In the genomic region with DNA sequence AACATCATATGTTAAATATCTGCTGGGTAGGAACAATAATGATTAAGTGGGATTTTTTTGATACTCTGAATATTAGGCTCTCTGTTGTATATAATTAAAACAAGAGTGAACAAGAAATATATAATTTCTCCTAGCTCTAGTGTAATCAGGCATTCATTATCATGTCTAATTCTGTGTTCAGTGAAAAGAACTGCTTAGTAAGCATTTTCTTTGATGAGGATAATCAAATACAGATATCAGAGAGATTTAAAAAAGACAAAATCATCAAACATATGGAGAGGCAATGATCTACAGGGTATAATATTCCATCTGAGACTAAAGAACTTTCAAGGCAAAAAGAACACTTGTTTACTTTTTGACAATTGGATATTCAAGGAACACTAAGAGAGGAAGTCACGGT, we compare ENCODE assay signal across 20 cellular contexts.
DNase-seq lines count a peak whose midpoint lies in the region; FAIRE-seq and TF ChIP-seq lines count a peak whose summit lies in the region.
"Had no signal": no experiment of that assay in that cellular context is flagged by ENCODE, and none has a peak within 500 bp of the region (broad histone marks: within the 10 kb centered on the region; RNA-seq: fewer than 3 reads in every experiment).

No MANE protein-coding gene starts in this region.

- no peak overlapping the region for H4K8ac ChIP-seq in H1 (ENCODE audit: extremely low read depth, insufficient read depth, low read length)

- H2BK15ac ChIP-seq in H1 (ENCODE audit: low read length), result no peak overlapping the region

- no peak overlapping the region for H2BK5ac ChIP-seq in H1 (ENCODE audit: low read depth, low read length)

- no peak overlapping the region for H2AK5ac ChIP-seq in H1 (ENCODE audit: low read depth, low read length)

- TF ChIP-seq CTCF in MCF 10A (IDR thresholded peaks at IDR 0.05; ENCODE audit: unreplicated experiment) (no peak), breast epithelium (IDR thresholded peaks at IDR 0.05) (no peak), H1 (IDR thresholded peaks at IDR 0.05; ENCODE audit: control extremely low read depth in 1 of 3, insufficient read depth in 1 of 3, low read depth in 1 of 3, low read length in 3 of 3) (no peak)

- BruUV-seq in MCF 10A (replicated peaks; lab: Mats Ljungman, UMichigan), result no TSS peak

- H3K4me3 Mint-ChIP-seq in MCF 10A (ENCODE audit: unreplicated experiment), result no peak overlapping the region
- H3K4me3 Mint-ChIP-seq: CD4-positive, alpha-beta memory T cell had no signal

- H3K9me3 Mint-ChIP-seq in MCF 10A (ENCODE audit: unreplicated experiment), result no peaks in the 10 kb centered on the region

- H3K4me1 Mint-ChIP-seq in MCF 10A (ENCODE audit: insufficient read depth, unreplicated experiment), result peaks cover 17% of the 10 kb centered on the region
- H3K4me1 Mint-ChIP-seq: CD4-positive, alpha-beta memory T cell had no signal

- no peak overlapping the region for H3K56ac ChIP-seq in H1 (replicated peaks; ENCODE audit: insufficient read length, low read depth, low read length)

- WGBS in H1 (ENCODE audit: extremely low coverage in 1 of 2, insufficient coverage in 1 of 2, insufficient read length in 1 of 2, insufficient replicate concordance in 2 of 2, low coverage in 1 of 2, low lambda C conversion rate in 2 of 2, missing lambda C conversion rate in 1 of 2), 2 experiments, result 93% methylated on average over 1 of the region's 1 CpG; no CpG with 5 or more reads in 1 of the 2 experiments

- H3K27me3 ChIP-seq in breast epithelium (no peaks in the 10 kb centered on the region), H1 (replicated peaks in 1 of 4; ENCODE audit: control insufficient read depth in 3 of 4, extremely low read depth in 1 of 4, insufficient read depth in 3 of 4, low read length in 3 of 4) (no peaks in the 10 kb centered on the region)

- H3K9ac ChIP-seq in SK-N-MC (ENCODE audit: insufficient read length), result no peak overlapping the region
- H3K9ac ChIP-seq in H1 (replicated peaks in 1 of 4; ENCODE audit: extremely low read depth in 1 of 4, low read depth in 3 of 4, low read length in 3 of 4), result no peak overlapping the region

- H3K23ac ChIP-seq in H1 (ENCODE audit: insufficient read length), result no peak overlapping the region

- no peak overlapping the region for H3K4me3 ChIP-seq in breast epithelium
- H3K4me3 ChIP-seq in SK-N-MC, result peak overlapping the region; percentile 49
- H3K4me3 ChIP-seq in H1 (ENCODE audit: extremely low read depth in 1 of 4, insufficient read depth in 2 of 4, low read depth in 3 of 4, low read length in 4 of 4), result no peak overlapping the region

- H3K4me1 ChIP-seq in breast epithelium (no peaks in the 10 kb centered on the region), H1 (replicated peaks in 1 of 4; ENCODE audit: control insufficient read depth in 3 of 4, insufficient read depth in 4 of 4, low read length in 3 of 4) (peaks cover 0 to 3% (median 0%) of the 10 kb centered on the region in 4 experiments; a peak in 1 of 7 replicates)

- intact Hi-C loops in MCF 10A (cut with micrococcal nuclease), result no loop called here
- intact Hi-C loops in breast epithelium (cut with DNase I; ENCODE audit: low total_unique reads), result no loop called here

- TF ChIP-seq POLR2A in breast epithelium (IDR thresholded peaks at IDR 0.05) (no peak), H1 (IDR thresholded peaks at IDR 0.05; ENCODE audit: control extremely low read depth in 1 of 2, low read depth in 2 of 2, low read length in 2 of 2) (no peak)

- H4K91ac ChIP-seq in H1 (replicated peaks; ENCODE audit: insufficient read length, low read length), result no peak overlapping the region

- no peak overlapping the region for H2BK12ac ChIP-seq in H1 (ENCODE audit: low read depth, low read length)

- H3K27ac Mint-ChIP-seq in MCF 10A (ENCODE audit: low read depth, unreplicated experiment), result peak overlapping the region; percentile 8
- H3K27ac Mint-ChIP-seq: CD4-positive, alpha-beta memory T cell had no signal

- no peak for DNase-seq in MCF 10A (ENCODE audit: unreplicated experiment)
- DNase-seq in breast epithelium (ENCODE audit: low spot score in 2 of 2), result no peak
- DNase-seq in SK-N-MC (ENCODE audit: low read depth, low spot score), result no peak
- no peak for DNase-seq in H1 (ENCODE audit: low read depth in 1 of 2, low spot score in 2 of 2)
- no peak for DNase-seq in Ammon's horn (ENCODE audit: low spot score)
- DNase-seq in cortex of kidney (lab: John Stamatoyannopoulos, UW), result no peak
- DNase-seq: ACHN; AML-193; C1 segment of cervical spinal cord; Calu3; CD4-positive, alpha-beta memory T cell; COR-L47; DND-41; GOT3; H7; HCEC 1CT had no signal

- no peaks in the 10 kb centered on the region for H3K27me3 Mint-ChIP-seq in MCF 10A (ENCODE audit: insufficient read depth, unreplicated experiment)

- CTCF ChIA-PET in MCF 10A (lab: Yijun Ruan, JAX) (no interaction called here), H1 (lab: Charles Lee; ENCODE audit: partially characterized antibody) (interaction anchor here (0.9 to 1.5 kb wide), 2 partner anchors 9 to 16 kb away, joined by 3 to 4 read pairs; no protein-coding TSS in a partner anchor)

- no peaks in the 10 kb centered on the region for H4K20me1 ChIP-seq in H1 (replicated peaks in 1 of 2; ENCODE audit: control insufficient read depth in 1 of 2, insufficient read depth in 2 of 2, low read length in 2 of 2)

- H3K4ac ChIP-seq in H1 (replicated peaks; ENCODE audit: insufficient read length, low read depth, low read length), result no peak overlapping the region

- H3K36me3 ChIP-seq in breast epithelium (no peaks in the 10 kb centered on the region), SK-N-MC (ENCODE audit: insufficient read depth, low read length) (no peaks in the 10 kb centered on the region), H1 (ENCODE audit: control insufficient read depth in 2 of 4, insufficient read depth in 4 of 4, low read length in 3 of 4) (no peaks in the 10 kb centered on the region)

- H3K79me2 ChIP-seq in H1 (ENCODE audit: control insufficient read depth in 1 of 2, insufficient read depth in 2 of 2, low read length in 2 of 2), result no peaks in the 10 kb centered on the region

- no peak overlapping the region for H2BK20ac ChIP-seq in H1 (ENCODE audit: low read length)

- no peak for FAIRE-seq in H1 (lab: Jason Lieb, UNC)
- FAIRE-seq: A204.1, G401.6, GM19239 had no signal

- no peak for TF ChIP-seq RAD21 in H1 (IDR thresholded peaks at IDR 0.05 in 1 of 2, conservative IDR thresholded peaks at IDR 0.05 in 1 of 2; ENCODE audit: low read depth in 2 of 2, low read length in 2 of 2)

- no peak overlapping the region; the same call in 1 of the 2 replicates for H2AFZ ChIP-seq in H1 (ENCODE audit: low read length)

- no peak overlapping the region for H3K14ac ChIP-seq in H1 (ENCODE audit: insufficient read length)

- no peak overlapping the region for H3K18ac ChIP-seq in H1 (ENCODE audit: extremely low read depth, low read length)

- no peak overlapping the region for H4K5ac ChIP-seq in H1 (ENCODE audit: insufficient read length, low read depth, low read length)

- H3K23me2 ChIP-seq in H1 (ENCODE audit: low read depth, low read length), result no peaks in the 10 kb centered on the region

- H3K36me3 Mint-ChIP-seq in MCF 10A (ENCODE audit: insufficient read depth, unreplicated experiment), result no peaks in the 10 kb centered on the region
- H3K36me3 Mint-ChIP-seq: CD4-positive, alpha-beta memory T cell had no signal

- H3K9me3 ChIP-seq in breast epithelium (no peaks in the 10 kb centered on the region), SK-N-MC (ENCODE audit: low read depth, low read length) (no peaks in the 10 kb centered on the region), H1 (ENCODE audit: insufficient read depth in 2 of 2, low read depth in 1 of 2, low read length in 1 of 2) (no peaks in the 10 kb centered on the region)

- no peak overlapping the region for H2BK120ac ChIP-seq in H1 (replicated peaks; ENCODE audit: low read depth, low read length)

- POLR2A ChIA-PET in MCF 10A (lab: Yijun Ruan, JAX), result interaction anchor here (0.8 to 1.1 kb wide), 3 partner anchors 32 to 615 kb away, joined by 3 read pairs; partner anchors contain the start of genes CCDC122 and LACC1
- POLR2A ChIA-PET in H1 (lab: Charles Lee; ENCODE audit: partially characterized antibody), result no interaction called here

- H3K4me2 ChIP-seq in H1 (ENCODE audit: insufficient read depth in 1 of 2, low read depth in 2 of 2, low read length in 2 of 2), result no peak overlapping the region

- H3K27ac ChIP-seq in breast epithelium (no peak overlapping the region), SK-N-MC (peak overlapping the region; percentile 73), H1 (ENCODE audit: low read depth, low read length) (no peak overlapping the region)
- H3K27ac ChIP-seq: 22Rv1 had no signal

- H3K79me1 ChIP-seq in H1 (ENCODE audit: low read depth, low read length), result no peaks in the 10 kb centered on the region

- no peak for TF ChIP-seq EP300 in H1 (IDR thresholded peaks at IDR 0.05; ENCODE audit: borderline replicate concordance in 1 of 2, low read depth in 2 of 2, low read length in 2 of 2)

TF ChIP-seq in H1, 55 proteins besides CTCF, POLR2A, EP300 and RAD21:
- TF ChIP-seq BCL11A (IDR thresholded peaks at IDR 0.05; ENCODE audit: low read depth in 2 of 2, low read length in 2 of 2) (no peak), MAFK (IDR thresholded peaks at IDR 0.05; ENCODE audit: low read depth, low read length) (peak; percentile 88)
TF ChIP-seq in H1: peak in this region for 1.
